26 cellular contexts compared by ENCODE assay signal in the genomic region with DNA sequence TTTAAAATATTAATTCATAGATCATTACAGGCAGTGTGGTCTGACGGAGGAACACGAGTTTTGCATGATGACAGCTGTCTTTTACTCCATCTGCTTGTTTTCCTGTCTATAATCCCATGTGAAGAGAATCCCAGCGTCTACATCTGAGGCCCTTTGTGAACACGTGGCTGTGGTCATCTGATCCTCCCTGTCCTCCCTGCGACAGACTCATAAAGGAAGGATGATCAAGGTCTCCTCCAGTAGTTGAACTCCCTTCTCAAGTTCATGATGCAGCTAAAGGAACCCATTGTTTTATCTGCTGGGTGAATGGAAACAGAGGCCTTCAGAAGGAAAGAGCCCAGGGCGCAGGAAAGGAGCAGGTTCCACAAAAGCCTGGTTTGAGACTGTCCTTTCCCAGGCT.
"Had no signal": no experiment of that assay in that cellular context is flagged by ENCODE, and none has a peak within 500 bp of the region (broad histone marks: within the 10 kb centered on the region; RNA-seq: fewer than 3 reads in every experiment).

No MANE protein-coding gene starts in this region.

- DNase-seq: activated CD4-positive, alpha-beta T cell treated with anti-CD3 and anti-CD28 coated beads for 48 hours; activated CD4-positive, alpha-beta T cell treated with anti-CD3 and anti-CD28 coated beads, Interleukin-2, amount 50 U/mL, for 48 hours; activated effector memory CD4-positive, alpha-beta T cell treated with anti-CD3 and anti-CD28 coated beads, Interleukin-2, amount 50 U/mL, for 16 hours; activated naive CD4-positive, alpha-beta T cell treated with anti-CD3 and anti-CD28 coated beads for 36 hours; activated naive CD8-positive, alpha-beta T cell treated with anti-CD3 and anti-CD28 coated beads for 36 hours; activated T-cell treated with anti-CD3 and anti-CD28 coated beads, Interleukin-2, amount 50 U/mL, for 1 hour; adrenal gland; aorta; body of pancreas; colonic mucosa; effector CD8-positive, alpha-beta T cell; erythroblast; heart left ventricle; hypothalamus; immature natural killer cell; kidney; left colon; naive B cell; nephron progenitor cell; nucleus accumbens; pancreas; retina; stimulated activated CD4-positive, alpha-beta T cell treated with anti-CD3 and anti-CD28 coated beads, Interleukin-12 subunit alpha, Interleukin-12 subunit beta, amount 100 ng/mL, for 4 hours; stimulated activated CD4-positive, alpha-beta T cell treated with anti-CD3 and anti-CD28 coated beads, Interleukin-4, amount 100 ng/mL, for 1 hour had no signal

- ATAC-seq: body of pancreas, gastroesophageal sphincter, heart left ventricle, left colon, pancreas, sciatic nerve had no signal
